Comparison of ENCODE assay signal across 25 cellular contexts in the genomic region with DNA sequence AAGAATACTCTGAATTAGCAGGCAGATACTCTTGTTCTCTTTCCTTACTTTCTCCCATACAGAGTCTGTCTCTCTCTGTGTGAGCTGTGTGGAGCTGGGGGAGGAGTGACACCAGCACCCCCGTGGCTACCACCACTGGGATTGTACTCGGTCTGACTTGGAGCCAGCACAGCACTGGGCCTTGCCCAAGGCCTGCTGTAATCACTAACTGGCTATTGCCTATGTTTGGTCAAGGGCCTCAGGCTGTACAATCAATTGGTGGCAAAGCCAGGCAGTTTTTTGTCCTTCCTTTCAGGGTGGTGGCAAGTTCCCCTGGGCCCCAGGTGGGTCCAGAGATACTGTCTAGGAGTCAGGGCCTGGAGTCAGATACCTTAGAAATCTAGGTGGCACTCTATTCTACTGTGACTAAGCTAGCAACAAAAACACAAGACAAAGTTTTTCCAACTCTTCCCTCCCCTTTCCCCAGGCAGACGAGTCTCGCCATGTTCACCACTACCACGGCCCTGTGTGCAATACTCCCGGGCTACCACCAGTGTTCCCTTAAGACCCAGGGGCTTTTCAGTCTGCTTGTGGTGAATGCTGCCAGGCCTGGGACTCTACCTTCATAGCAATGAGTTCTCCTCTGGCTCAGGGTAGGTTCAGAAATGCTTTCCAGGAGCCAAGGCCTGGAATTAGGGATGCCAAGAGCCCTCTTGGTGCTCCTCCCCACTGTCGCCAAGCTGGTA.
"Had no signal": no experiment of that assay in that cellular context is flagged by ENCODE, and none has a peak within 500 bp of the region (broad histone marks: within the 10 kb centered on the region; RNA-seq: fewer than 3 reads in every experiment).

No MANE protein-coding gene starts in this region.

- H3K4me3 ChIP-seq: gastroesophageal sphincter, heart right ventricle, lung, mucosa of descending colon, neural progenitor cell, skin epidermis, spleen, thoracic aorta, tibial nerve, upper lobe of left lung had no signal

- H3K4me1 ChIP-seq: gastroesophageal sphincter, heart right ventricle, neural progenitor cell, parathyroid adenoma, spleen, tibial nerve, upper lobe of left lung had no signal

- H3K9ac ChIP-seq: neural progenitor cell, parathyroid adenoma had no signal

- H3K27me3 ChIP-seq: dorsolateral prefrontal cortex, gastroesophageal sphincter, heart right ventricle, neural progenitor cell, spleen, tibial nerve, upper lobe of left lung had no signal

- ATAC-seq: esophagus mucosa; gastroesophageal sphincter; heart right ventricle; right cardiac atrium; stimulated activated memory B cell treated with anti-CD40 and anti-IgM and Interleukin-4, amounts not matched to agents 10 μg/mL and 1 μg/mL and 100 μg/mL, for 72 hours; stimulated activated naive CD8-positive, alpha-beta T cell treated with anti-CD3 and anti-CD28 coated beads, Interleukin-15, Interleukin-2, amounts not matched to agents 100 U/mL and 50 U/mL, for 24 hours had no signal

- H3K27ac ChIP-seq: epithelial cell of prostate, gastroesophageal sphincter, heart right ventricle, neural progenitor cell, parathyroid adenoma, skin epidermis, spleen, thoracic aorta, tibial nerve, upper lobe of left lung had no signal

- H3K9me3 ChIP-seq: mucosa of descending colon, thoracic aorta, upper lobe of left lung had no signal

- H2AFZ ChIP-seq: neural progenitor cell, parathyroid adenoma had no signal

- DNase-seq: dorsolateral prefrontal cortex; effector CD4-positive, alpha-beta T cell; foreskin fibroblast; heart right ventricle; hippocampal formation; immature natural killer cell; islet precursor cell; kidney glomerular epithelial cell; mucosa of descending colon; naive B cell; right cardiac atrium; spleen; stimulated activated CD4-positive, alpha-beta T cell treated with anti-CD3 and anti-CD28 coated beads, Interleukin-4, amount 100 ng/mL, for 4 hours; stimulated activated naive CD8-positive, alpha-beta T cell treated with anti-CD3 and anti-CD28 coated beads, Interleukin-15, Interleukin-2, amounts not matched to agents 100 U/mL and 50 U/mL, for 24 hours; upper lobe of left lung had no signal

- H3K4me2 ChIP-seq: neural progenitor cell had no signal

- H3K36me3 ChIP-seq: gastroesophageal sphincter, heart right ventricle, neural progenitor cell, spleen, thoracic aorta, tibial nerve, upper lobe of left lung had no signal
